15 cellular contexts compared by ENCODE assay signal in the genomic region with DNA sequence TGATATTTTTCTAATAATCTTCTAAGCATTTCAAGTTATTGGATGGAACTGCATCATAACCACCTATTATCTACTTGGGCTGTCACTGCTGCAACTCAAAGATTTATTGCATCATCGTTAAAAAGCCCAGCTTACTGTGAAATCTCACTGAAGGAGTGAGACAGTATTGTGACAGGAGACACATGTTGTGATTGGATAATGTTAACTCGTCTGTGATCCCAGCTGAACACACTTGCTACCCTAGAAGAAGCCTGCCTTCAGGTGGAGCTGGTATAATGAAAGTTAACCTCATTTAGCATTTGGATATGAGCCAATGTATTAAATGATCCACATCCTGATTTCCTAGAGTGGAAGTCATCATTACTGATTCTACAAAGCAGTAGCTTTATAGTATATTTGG.
A peak's percentile ranks its signal among the peaks of the same experiment; 100 is the strongest.
DNase-seq lines count a peak whose midpoint lies in the region; ATAC-seq, FAIRE-seq and TF ChIP-seq lines count a peak whose summit lies in the region.
"Had no signal": no experiment of that assay in that cellular context is flagged by ENCODE, and none has a peak within 500 bp of the region (broad histone marks: within the 10 kb centered on the region; RNA-seq: fewer than 3 reads in every experiment).

No MANE protein-coding gene starts in this region.

- no peaks in the 10 kb centered on the region for H3K27me3 ChIP-seq in K562 (ENCODE audit: control insufficient read depth in 2 of 2, insufficient read depth in 2 of 2, low read length in 2 of 2)
- H3K27me3 ChIP-seq: left lung had no signal

- H3K36me3 ChIP-seq in K562 (ENCODE audit: control insufficient read depth, insufficient read depth, low read length): no peaks in the 10 kb centered on the region

- no peak overlapping the region for H3K4me2 ChIP-seq in K562 (ENCODE audit: insufficient read depth, low read length)

- 5% methylated on average over 2 of the region's 2 CpGs for WGBS in K562 (ENCODE audit: insufficient coverage, low coverage, missing lambda C conversion rate)

- H3K9me3 ChIP-seq in K562 (replicated peaks; ENCODE audit: control insufficient read depth, insufficient read depth, low read depth, low read length): peaks cover 5% of the 10 kb centered on the region

- no peaks in the 10 kb centered on the region for H3K9me1 ChIP-seq in K562 (ENCODE audit: control insufficient read depth, insufficient read depth, low read length)

- peak in 1 of 2 experiments; percentile 31; a peak in 1 of 4 replicates for TF ChIP-seq RAD21 in K562 (CRISPR knock-in tag; conservative IDR thresholded peaks at IDR 0.05 in 1 of 2, IDR thresholded peaks at IDR 0.05 in 1 of 2)

- POLR2A ChIA-PET in K562 (lab: Yijun Ruan, JAX): interaction anchor here (0.9 to 1.2 kb wide), 2 partner anchors 10 to 62 kb away, joined by 3 read pairs; no protein-coding TSS in a partner anchor

- no peak for TF ChIP-seq POLR2A in K562 (conservative IDR thresholded peaks at IDR 0.05)

- TF ChIP-seq EP300 in K562 (IDR thresholded peaks at IDR 0.05; ENCODE audit: low read length): peak; percentile 86

- no TSS peak for BruUV-seq in K562 (replicated peaks; lab: Mats Ljungman, UMichigan)

- H3K27ac ChIP-seq in K562 (ENCODE audit: extremely low read depth, low read depth, low read length): no peak overlapping the region
- H3K27ac ChIP-seq: left lung had no signal

- ATAC-seq in K562 (peak; percentile 91), HG02571 (IDR thresholded peaks at IDR 0.05; ENCODE audit: unreplicated experiment) (no peak), left ventricle myocardium superior (no peak)
- ATAC-seq: left lung had no signal

- H3K9ac ChIP-seq in K562 (ENCODE audit: insufficient read depth in 1 of 2, low read depth in 2 of 2, low read length in 2 of 2): no peak overlapping the region

- intact Hi-C loops in K562 (cut with micrococcal nuclease): no loop called here
- intact Hi-C loops in left ventricle myocardium superior (cut with micrococcal nuclease): no loop called here

- DNase-seq in AG09309 (ENCODE audit: low read depth) (peak; percentile 4), EL (peak; percentile 4), NCI-H345 treated with DMSO at 0.1 percent for 48 hours (lab: John Stamatoyannopoulos, UW; ENCODE audit: unreplicated experiment) (peak; percentile 30), K562 (ENCODE audit: extremely low read depth in 1 of 4, low spot score in 3 of 4) (peak in 3 of 4 experiments; percentile 6 to 40 (median 38)), kidney glomerular epithelial cell (lab: John Stamatoyannopoulos, UW) (no peak), kidney tubule cell (ENCODE audit: low spot score) (no peak), left ventricle myocardium superior (no peak)
- DNase-seq: activated CD8-positive, alpha-beta memory T cell treated with anti-CD3 and anti-CD28 coated beads, Interleukin-2, amount 50 U/mL, for 48 hours; anterior cingulate cortex; CD4-positive, alpha-beta T cell; head of caudate nucleus; left lung; MV-4-11 had no signal

- H3K4me1 ChIP-seq in K562 (replicated peaks in 1 of 2; ENCODE audit: control insufficient read depth in 2 of 2, insufficient read depth in 2 of 2, low read length in 2 of 2): peaks cover 0 to 6% of the 10 kb centered on the region in 2 experiments; a peak in 2 of 5 replicates
- H3K4me1 ChIP-seq: left lung had no signal

- FAIRE-seq in K562 (lab: Jason Lieb, UNC): peak; percentile 46
- FAIRE-seq: TTC549 had no signal

- TF ChIP-seq CTCF in AG09309 (IDR thresholded peaks at IDR 0.05; ENCODE audit: control insufficient read depth, insufficient read depth, low read depth, low read length, missing control alignments) (no peak), K562 (IDR thresholded peaks at IDR 0.05 in 2 of 3, conservative IDR thresholded peaks at IDR 0.05 in 1 of 3; ENCODE audit: insufficient read depth in 2 of 3, low read depth in 1 of 3, low read length in 3 of 3) (no peak)

- H3K79me2 ChIP-seq in K562 (ENCODE audit: control insufficient read depth, insufficient read depth, low read length): no peaks in the 10 kb centered on the region

- H4K20me1 ChIP-seq in K562 (replicated peaks; ENCODE audit: control insufficient read depth, insufficient read depth, low read length): no peaks in the 10 kb centered on the region

- in situ Hi-C loops in K562 (cut with MboI): no loop called here

- H3K4me3 ChIP-seq in AG09309 (ENCODE audit: control insufficient read depth, low read depth, low read length) (no peak overlapping the region), K562 (no peak overlapping the region)
- H3K4me3 ChIP-seq: left lung had no signal

- CTCF ChIA-PET in K562 (lab: Yijun Ruan, JAX; ENCODE audit: low intra/inter-chr PET ratio): no interaction called here

- no peak overlapping the region for H2AFZ ChIP-seq in K562 (ENCODE audit: low read depth, low read length)

TF ChIP-seq in K562, 482 proteins besides CTCF, POLR2A, EP300 and RAD21 (continues in another document):
- TF ChIP-seq L3MBTL2 (IDR thresholded peaks at IDR 0.05): peak; percentile 67
- TF ChIP-seq ZNF23 (CRISPR knock-in tag; IDR thresholded peaks at IDR 0.05): no peak
- TF ChIP-seq, protein P1, sequence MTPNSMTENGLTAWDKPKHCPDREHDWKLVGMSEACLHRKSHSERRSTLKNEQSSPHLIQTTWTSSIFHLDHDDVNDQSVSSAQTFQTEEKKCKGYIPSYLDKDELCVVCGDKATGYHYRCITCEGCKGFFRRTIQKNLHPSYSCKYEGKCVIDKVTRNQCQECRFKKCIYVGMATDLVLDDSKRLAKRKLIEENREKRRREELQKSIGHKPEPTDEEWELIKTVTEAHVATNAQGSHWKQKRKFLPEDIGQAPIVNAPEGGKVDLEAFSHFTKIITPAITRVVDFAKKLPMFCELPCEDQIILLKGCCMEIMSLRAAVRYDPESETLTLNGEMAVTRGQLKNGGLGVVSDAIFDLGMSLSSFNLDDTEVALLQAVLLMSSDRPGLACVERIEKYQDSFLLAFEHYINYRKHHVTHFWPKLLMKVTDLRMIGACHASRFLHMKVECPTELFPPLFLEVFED (CRISPR knock-in tag; conservative IDR thresholded peaks at IDR 0.05): no peak
- no peak for TF ChIP-seq RBM34 (IDR thresholded peaks at IDR 0.05; ENCODE audit: borderline replicate concordance, insufficient read depth, low read length)
- no peak for TF ChIP-seq NUFIP1 (IDR thresholded peaks at IDR 0.05; ENCODE audit: partially characterized antibody)
- TF ChIP-seq E2F3 (CRISPR knock-in tag; IDR thresholded peaks at IDR 0.05): no peak
- TF ChIP-seq PTRF (tag; IDR thresholded peaks at IDR 0.05): no peak
- TF ChIP-seq RBBP5 (IDR thresholded peaks at IDR 0.05; ENCODE audit: borderline replicate concordance, insufficient read depth, low read length, poor library complexity, severe bottlenecking): no peak
- TF ChIP-seq MYC (IDR thresholded peaks at IDR 0.05; ENCODE audit: low read depth, low read length): peak; percentile 78
- 0 out of 2 replicates have a peak, but pooled peaks have one; percentile 33 for TF ChIP-seq MYC (CRISPR knock-in tag; IDR thresholded peaks at IDR 0.05; ENCODE audit: borderline replicate concordance, low read depth)
- TF ChIP-seq ZNF253 (CRISPR knock-in tag; conservative IDR thresholded peaks at IDR 0.05): no peak
- 0 out of 2 replicates have a peak, but pooled peaks have one; percentile 36 for TF ChIP-seq FOXJ2 (tag; IDR thresholded peaks at IDR 0.05)
- TF ChIP-seq MAZ (CRISPR knock-in tag; conservative IDR thresholded peaks at IDR 0.05 in 1 of 2, IDR thresholded peaks at IDR 0.05 in 1 of 2): no peak
- TF ChIP-seq, protein P2, sequence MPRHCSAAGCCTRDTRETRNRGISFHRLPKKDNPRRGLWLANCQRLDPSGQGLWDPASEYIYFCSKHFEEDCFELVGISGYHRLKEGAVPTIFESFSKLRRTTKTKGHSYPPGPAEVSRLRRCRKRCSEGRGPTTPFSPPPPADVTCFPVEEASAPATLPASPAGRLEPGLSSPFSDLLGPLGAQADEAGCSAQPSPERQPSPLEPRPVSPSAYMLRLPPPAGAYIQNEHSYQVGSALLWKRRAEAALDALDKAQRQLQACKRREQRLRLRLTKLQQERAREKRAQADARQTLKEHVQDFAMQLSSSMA (CRISPR knock-in tag; IDR thresholded peaks at IDR 0.05): no peak
- TF ChIP-seq, protein P3, sequence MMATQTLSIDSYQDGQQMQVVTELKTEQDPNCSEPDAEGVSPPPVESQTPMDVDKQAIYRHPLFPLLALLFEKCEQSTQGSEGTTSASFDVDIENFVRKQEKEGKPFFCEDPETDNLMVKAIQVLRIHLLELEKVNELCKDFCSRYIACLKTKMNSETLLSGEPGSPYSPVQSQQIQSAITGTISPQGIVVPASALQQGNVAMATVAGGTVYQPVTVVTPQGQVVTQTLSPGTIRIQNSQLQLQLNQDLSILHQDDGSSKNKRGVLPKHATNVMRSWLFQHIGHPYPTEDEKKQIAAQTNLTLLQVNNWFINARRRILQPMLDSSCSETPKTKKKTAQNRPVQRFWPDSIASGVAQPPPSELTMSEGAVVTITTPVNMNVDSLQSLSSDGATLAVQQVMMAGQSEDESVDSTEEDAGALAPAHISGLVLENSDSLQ (IDR thresholded peaks at IDR 0.05): peak; percentile 97
- no peak for TF ChIP-seq ZNF778 (CRISPR knock-in tag; IDR thresholded peaks at IDR 0.05)
- TF ChIP-seq DNMT1 (IDR thresholded peaks at IDR 0.05): no peak
- no peak for TF ChIP-seq BRD4 (IDR thresholded peaks at IDR 0.05)
- 0 out of 2 replicates have a peak, but pooled peaks have one; percentile 18 for TF ChIP-seq ZNF766 (CRISPR knock-in tag; conservative IDR thresholded peaks at IDR 0.05)
- TF ChIP-seq DACH1 (IDR thresholded peaks at IDR 0.05; ENCODE audit: partially characterized antibody): no peak
- TF ChIP-seq NFIC (IDR thresholded peaks at IDR 0.05): peak; percentile 50; the same call in 1 of the 2 replicates
- TF ChIP-seq SOX6 (IDR thresholded peaks at IDR 0.05): peak; percentile 75
- no peak for TF ChIP-seq SIX5 (IDR thresholded peaks at IDR 0.05; ENCODE audit: borderline replicate concordance in 1 of 2, insufficient read depth in 1 of 2, low read depth in 1 of 2, low read length in 2 of 2)
- no peak for TF ChIP-seq CHD1 (IDR thresholded peaks at IDR 0.05; ENCODE audit: low read length)
- TF ChIP-seq, protein P4, sequence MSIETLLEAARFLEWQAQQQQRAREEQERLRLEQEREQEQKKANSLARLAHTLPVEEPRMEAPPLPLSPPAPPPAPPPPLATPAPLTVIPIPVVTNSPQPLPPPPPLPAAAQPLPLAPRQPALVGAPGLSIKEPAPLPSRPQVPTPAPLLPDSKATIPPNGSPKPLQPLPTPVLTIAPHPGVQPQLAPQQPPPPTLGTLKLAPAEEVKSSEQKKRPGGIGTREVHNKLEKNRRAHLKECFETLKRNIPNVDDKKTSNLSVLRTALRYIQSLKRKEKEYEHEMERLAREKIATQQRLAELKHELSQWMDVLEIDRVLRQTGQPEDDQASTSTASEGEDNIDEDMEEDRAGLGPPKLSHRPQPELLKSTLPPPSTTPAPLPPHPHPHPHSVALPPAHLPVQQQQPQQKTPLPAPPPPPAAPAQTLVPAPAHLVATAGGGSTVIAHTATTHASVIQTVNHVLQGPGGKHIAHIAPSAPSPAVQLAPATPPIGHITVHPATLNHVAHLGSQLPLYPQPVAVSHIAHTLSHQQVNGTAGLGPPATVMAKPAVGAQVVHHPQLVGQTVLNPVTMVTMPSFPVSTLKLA (conservative IDR thresholded peaks at IDR 0.05): no peak; a peak in 1 of 4 replicates

Comparison
In these comparisons a context has a peak if more than half of its experiments do, and no peak if none do; other contexts are left out.
1. DNase-seq: peak in AG09309 (single experiment), EL (single experiment), NCI-H345 treated with DMSO at 0.1 percent for 48 hours (single experiment) and K562 (3 of 4); none in kidney glomerular epithelial cell (single experiment), kidney tubule cell (single experiment) and left ventricle myocardium superior (single experiment).